Comparison of ENCODE assay signal across 1 cellular context in the genomic region with DNA sequence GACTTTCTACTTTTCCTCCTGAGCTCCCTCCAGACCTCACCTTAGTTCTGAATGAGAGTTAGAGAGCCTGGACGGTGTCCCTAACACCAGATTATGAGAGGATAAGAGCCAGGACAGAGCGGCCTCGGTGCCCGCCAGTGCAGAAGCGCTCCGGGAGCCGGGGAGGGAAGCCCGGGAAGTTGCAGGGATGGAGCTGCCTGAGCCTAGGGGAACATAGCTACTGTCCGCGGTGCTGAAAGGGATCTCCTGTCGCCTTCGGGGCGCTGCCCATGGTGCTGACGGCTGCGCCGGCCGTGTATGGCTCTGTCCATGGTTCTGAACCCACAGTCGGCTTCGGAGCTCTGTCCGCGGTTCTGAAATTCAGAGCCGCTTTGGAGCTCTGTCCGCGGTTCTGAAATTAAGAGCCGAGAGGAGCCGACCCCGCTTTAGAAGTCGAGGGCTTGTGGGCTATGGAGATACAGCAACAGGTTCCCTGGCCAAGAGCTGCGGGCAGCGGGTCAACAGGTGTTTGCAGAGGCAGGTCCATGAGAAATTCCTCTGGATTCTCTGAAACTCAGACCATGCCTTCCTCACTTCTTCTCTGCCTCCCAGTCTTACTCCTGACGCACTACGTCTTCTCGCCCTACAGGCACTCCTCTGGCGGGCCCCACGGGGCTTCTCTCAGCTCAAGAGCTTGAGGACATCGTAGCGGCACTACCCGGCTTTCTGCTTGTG.
TF ChIP-seq lines count a peak whose summit lies in the region.

No MANE protein-coding gene starts in this region.

TF ChIP-seq in A549, 52 proteins besides CTCF, POLR2A, EP300 and RAD21 (continued from another document):
- TF ChIP-seq, protein P1, sequence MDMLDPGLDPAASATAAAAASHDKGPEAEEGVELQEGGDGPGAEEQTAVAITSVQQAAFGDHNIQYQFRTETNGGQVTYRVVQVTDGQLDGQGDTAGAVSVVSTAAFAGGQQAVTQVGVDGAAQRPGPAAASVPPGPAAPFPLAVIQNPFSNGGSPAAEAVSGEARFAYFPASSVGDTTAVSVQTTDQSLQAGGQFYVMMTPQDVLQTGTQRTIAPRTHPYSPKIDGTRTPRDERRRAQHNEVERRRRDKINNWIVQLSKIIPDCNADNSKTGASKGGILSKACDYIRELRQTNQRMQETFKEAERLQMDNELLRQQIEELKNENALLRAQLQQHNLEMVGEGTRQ (IDR thresholded peaks at IDR 0.05) = no peak
- TF ChIP-seq NFE2L2 (conservative IDR thresholded peaks at IDR 0.05; ENCODE audit: low read length) = no peak
- peak; percentile 67 for TF ChIP-seq GATA3 (IDR thresholded peaks at IDR 0.05; ENCODE audit: borderline replicate concordance)
- peak; percentile 99 for TF ChIP-seq HOXA7 (CRISPR knock-in tag; IDR thresholded peaks at IDR 0.05)
- TF ChIP-seq, protein P2, sequence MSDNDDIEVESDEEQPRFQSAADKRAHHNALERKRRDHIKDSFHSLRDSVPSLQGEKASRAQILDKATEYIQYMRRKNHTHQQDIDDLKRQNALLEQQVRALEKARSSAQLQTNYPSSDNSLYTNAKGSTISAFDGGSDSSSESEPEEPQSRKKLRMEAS (IDR thresholded peaks at IDR 0.05) = peak; percentile 84
- TF ChIP-seq, protein P3, sequence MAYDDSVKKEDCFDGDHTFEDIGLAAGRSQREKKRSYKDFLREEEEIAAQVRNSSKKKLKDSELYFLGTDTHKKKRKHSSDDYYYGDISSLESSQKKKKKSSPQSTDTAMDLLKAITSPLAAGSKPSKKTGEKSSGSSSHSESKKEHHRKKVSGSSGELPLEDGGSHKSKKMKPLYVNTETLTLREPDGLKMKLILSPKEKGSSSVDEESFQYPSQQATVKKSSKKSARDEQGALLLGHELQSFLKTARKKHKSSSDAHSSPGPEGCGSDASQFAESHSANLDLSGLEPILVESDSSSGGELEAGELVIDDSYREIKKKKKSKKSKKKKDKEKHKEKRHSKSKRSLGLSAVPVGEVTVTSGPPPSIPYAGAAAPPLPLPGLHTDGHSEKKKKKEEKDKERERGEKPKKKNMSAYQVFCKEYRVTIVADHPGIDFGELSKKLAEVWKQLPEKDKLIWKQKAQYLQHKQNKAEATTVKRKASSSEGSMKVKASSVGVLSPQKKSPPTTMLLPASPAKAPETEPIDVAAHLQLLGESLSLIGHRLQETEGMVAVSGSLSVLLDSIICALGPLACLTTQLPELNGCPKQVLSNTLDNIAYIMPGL (CRISPR knock-in tag; IDR thresholded peaks at IDR 0.05; ENCODE audit: borderline replicate concordance) = peak; percentile 99
- TF ChIP-seq TFCP2L1 (CRISPR knock-in tag; IDR thresholded peaks at IDR 0.05) = peak; percentile 100
- no peak; the same call in 2 of the 3 replicates for TF ChIP-seq SMC3 (IDR thresholded peaks at IDR 0.05)
- TF ChIP-seq FOSB (CRISPR knock-in tag; IDR thresholded peaks at IDR 0.05) = peak; percentile 99
- no peak for TF ChIP-seq CHD4 (IDR thresholded peaks at IDR 0.05; ENCODE audit: borderline replicate concordance)
- peak; percentile 93 for TF ChIP-seq RARB (CRISPR knock-in tag; IDR thresholded peaks at IDR 0.05)
- peak; percentile 100 for TF ChIP-seq HOXB5 (CRISPR knock-in tag; IDR thresholded peaks at IDR 0.05)
- TF ChIP-seq EHMT2 (IDR thresholded peaks at IDR 0.05; ENCODE audit: low read depth) = peak; percentile 100
- TF ChIP-seq CBX8 (IDR thresholded peaks at IDR 0.05) = no peak
- TF ChIP-seq JUNB (IDR thresholded peaks at IDR 0.05) = no peak
- TF ChIP-seq, protein P4, sequence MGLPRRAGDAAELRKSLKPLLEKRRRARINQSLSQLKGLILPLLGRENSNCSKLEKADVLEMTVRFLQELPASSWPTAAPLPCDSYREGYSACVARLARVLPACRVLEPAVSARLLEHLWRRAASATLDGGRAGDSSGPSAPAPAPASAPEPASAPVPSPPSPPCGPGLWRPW (IDR thresholded peaks at IDR 0.05) = no peak
- TF ChIP-seq ZNF302 (CRISPR knock-in tag; IDR thresholded peaks at IDR 0.05) = peak; percentile 100
- no peak for TF ChIP-seq MYC (IDR thresholded peaks at IDR 0.05; ENCODE audit: borderline replicate concordance, low read length)
- TF ChIP-seq ZSCAN20 (CRISPR knock-in tag; IDR thresholded peaks at IDR 0.05) = peak; percentile 100
- peak; percentile 75; the same call in 1 of the 2 replicates for TF ChIP-seq KDM1A (IDR thresholded peaks at IDR 0.05; ENCODE audit: low read depth)
- peak; percentile 100 for TF ChIP-seq FOXS1 (CRISPR knock-in tag; IDR thresholded peaks at IDR 0.05)
- no peak for TF ChIP-seq MAFK (IDR thresholded peaks at IDR 0.05; ENCODE audit: partially characterized antibody)
- TF ChIP-seq PHF8 (IDR thresholded peaks at IDR 0.05; ENCODE audit: borderline replicate concordance, low read depth) = no peak
- 0 out of 5 replicates have a peak, but pooled peaks of 1 of the 2 experiments have one; percentile 36 for TF ChIP-seq JUN (IDR thresholded peaks at IDR 0.05)
- no peak for TF ChIP-seq FOSL2 (IDR thresholded peaks at IDR 0.05)
- peak; percentile 91 for TF ChIP-seq FOSL2 (CRISPR knock-in tag; IDR thresholded peaks at IDR 0.05)
- TF ChIP-seq, protein P5, sequence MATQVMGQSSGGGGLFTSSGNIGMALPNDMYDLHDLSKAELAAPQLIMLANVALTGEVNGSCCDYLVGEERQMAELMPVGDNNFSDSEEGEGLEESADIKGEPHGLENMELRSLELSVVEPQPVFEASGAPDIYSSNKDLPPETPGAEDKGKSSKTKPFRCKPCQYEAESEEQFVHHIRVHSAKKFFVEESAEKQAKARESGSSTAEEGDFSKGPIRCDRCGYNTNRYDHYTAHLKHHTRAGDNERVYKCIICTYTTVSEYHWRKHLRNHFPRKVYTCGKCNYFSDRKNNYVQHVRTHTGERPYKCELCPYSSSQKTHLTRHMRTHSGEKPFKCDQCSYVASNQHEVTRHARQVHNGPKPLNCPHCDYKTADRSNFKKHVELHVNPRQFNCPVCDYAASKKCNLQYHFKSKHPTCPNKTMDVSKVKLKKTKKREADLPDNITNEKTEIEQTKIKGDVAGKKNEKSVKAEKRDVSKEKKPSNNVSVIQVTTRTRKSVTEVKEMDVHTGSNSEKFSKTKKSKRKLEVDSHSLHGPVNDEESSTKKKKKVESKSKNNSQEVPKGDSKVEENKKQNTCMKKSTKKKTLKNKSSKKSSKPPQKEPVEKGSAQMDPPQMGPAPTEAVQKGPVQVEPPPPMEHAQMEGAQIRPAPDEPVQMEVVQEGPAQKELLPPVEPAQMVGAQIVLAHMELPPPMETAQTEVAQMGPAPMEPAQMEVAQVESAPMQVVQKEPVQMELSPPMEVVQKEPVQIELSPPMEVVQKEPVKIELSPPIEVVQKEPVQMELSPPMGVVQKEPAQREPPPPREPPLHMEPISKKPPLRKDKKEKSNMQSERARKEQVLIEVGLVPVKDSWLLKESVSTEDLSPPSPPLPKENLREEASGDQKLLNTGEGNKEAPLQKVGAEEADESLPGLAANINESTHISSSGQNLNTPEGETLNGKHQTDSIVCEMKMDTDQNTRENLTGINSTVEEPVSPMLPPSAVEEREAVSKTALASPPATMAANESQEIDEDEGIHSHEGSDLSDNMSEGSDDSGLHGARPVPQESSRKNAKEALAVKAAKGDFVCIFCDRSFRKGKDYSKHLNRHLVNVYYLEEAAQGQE (IDR thresholded peaks at IDR 0.05) = peak; percentile 100
- peak; percentile 100 for TF ChIP-seq HEYL (CRISPR knock-in tag; IDR thresholded peaks at IDR 0.05)
- TF ChIP-seq RCOR1 (IDR thresholded peaks at IDR 0.05; ENCODE audit: low read depth, low read length) = peak; percentile 100
- TF ChIP-seq, protein P6, sequence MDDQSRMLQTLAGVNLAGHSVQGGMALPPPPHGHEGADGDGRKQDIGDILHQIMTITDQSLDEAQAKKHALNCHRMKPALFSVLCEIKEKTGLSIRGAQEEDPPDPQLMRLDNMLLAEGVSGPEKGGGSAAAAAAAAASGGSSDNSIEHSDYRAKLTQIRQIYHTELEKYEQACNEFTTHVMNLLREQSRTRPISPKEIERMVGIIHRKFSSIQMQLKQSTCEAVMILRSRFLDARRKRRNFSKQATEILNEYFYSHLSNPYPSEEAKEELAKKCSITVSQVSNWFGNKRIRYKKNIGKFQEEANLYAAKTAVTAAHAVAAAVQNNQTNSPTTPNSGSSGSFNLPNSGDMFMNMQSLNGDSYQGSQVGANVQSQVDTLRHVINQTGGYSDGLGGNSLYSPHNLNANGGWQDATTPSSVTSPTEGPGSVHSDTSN (IDR thresholded peaks at IDR 0.05) = peak; percentile 33; the same call in 1 of the 2 replicates
- TF ChIP-seq, protein P7, sequence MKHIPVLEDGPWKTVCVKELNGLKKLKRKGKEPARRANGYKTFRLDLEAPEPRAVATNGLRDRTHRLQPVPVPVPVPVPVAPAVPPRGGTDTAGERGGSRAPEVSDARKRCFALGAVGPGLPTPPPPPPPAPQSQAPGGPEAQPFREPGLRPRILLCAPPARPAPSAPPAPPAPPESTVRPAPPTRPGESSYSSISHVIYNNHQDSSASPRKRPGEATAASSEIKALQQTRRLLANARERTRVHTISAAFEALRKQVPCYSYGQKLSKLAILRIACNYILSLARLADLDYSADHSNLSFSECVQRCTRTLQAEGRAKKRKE (CRISPR knock-in tag; IDR thresholded peaks at IDR 0.05; ENCODE audit: low read depth) = peak; percentile 100
- peak; percentile 99 for TF ChIP-seq TP53 (CRISPR knock-in tag; IDR thresholded peaks at IDR 0.05)
- peak; percentile 98 for TF ChIP-seq NPAS2 (CRISPR knock-in tag; IDR thresholded peaks at IDR 0.05; ENCODE audit: borderline replicate concordance)
TF ChIP-seq in A549: peak in this region for 25.
